ENCODE assay signal across 8 cellular contexts in genomic region chr10:103968441-103969391, GRCh38. TPM values are rescaled to one million over a fixed set of nuclear protein-coding genes. Genes with fewer than 3 reads are reported as not detected.
A peak's percentile ranks its signal among the peaks of the same experiment; 100 is the strongest.
DNase-seq lines count a peak whose midpoint lies in the region; FAIRE-seq and TF ChIP-seq lines count a peak whose summit lies in the region.

No MANE protein-coding gene starts in this region.

- no peaks in the 10 kb centered on the region for H3K36me3 ChIP-seq in kidney (ENCODE audit: control insufficient read depth in 1 of 2, insufficient read depth in 2 of 2, low read length in 2 of 2)
- no peaks in the 10 kb centered on the region for H3K36me3 ChIP-seq in thymus (ENCODE audit: control insufficient read depth, insufficient read depth)

- H3K4me3 ChIP-seq in kidney (ENCODE audit: low read length in 2 of 2) = peak overlapping the region; percentile 98 to 100
- peak overlapping the region; percentile 99 for H3K4me3 ChIP-seq in thymus (ENCODE audit: low read length)

- WGBS in thymus = 64% methylated on average over 21 of the region's 23 CpGs

- no peaks in the 10 kb centered on the region for H3K27me3 ChIP-seq in thymus (ENCODE audit: control insufficient read depth, insufficient read depth)

- no peak for DNase-seq in activated CD4-positive, alpha-beta T cell treated with anti-CD3 and anti-CD28 coated beads, Interleukin-2, amount 10 ng/mL, durations not matched to agents 24 days and 14 days
- no peak for DNase-seq in activated CD4-positive, alpha-beta T cell treated with anti-CD3 and anti-CD28 coated beads for 1 hour
- DNase-seq in activated T-helper 2 cell treated with anti-CD3 and anti-CD28 coated beads, Interferon-gamma antibody, Interleukin-2, Interleukin-4, amounts not matched to agents 10 μg/mL and 5 μg/mL and 100 μg/mL, durations not matched to agents 14 hours and 24 hours and 36 hours (ENCODE audit: low spot score) = no peak
- DNase-seq in kidney (no peak), cortex of kidney (lab: John Stamatoyannopoulos, UW) (no peak), GM03348 (ENCODE audit: low spot score) (no peak), NCI-H2107 (lab: John Stamatoyannopoulos, UW) (no peak)

- peak overlapping the region; percentile 93 for H3K27ac Mint-ChIP-seq in activated CD4-positive, alpha-beta T cell treated with anti-CD3 and anti-CD28 coated beads, Interleukin-2, amount 10 ng/mL, durations not matched to agents 24 days and 14 days
- H3K27ac Mint-ChIP-seq in activated T-helper 2 cell treated with anti-CD3 and anti-CD28 coated beads, Interferon-gamma antibody, Interleukin-2, Interleukin-4, amounts not matched to agents 10 μg/mL and 5 μg/mL and 100 μg/mL, durations not matched to agents 14 hours and 24 hours and 36 hours = peak overlapping the region; percentile 38

- FAIRE-seq in kidney (lab: Jason Lieb, UNC) = no peak

- intact Hi-C loops in activated CD4-positive, alpha-beta T cell treated with anti-CD3 and anti-CD28 coated beads, Interleukin-2, amount 10 ng/mL, durations not matched to agents 24 days and 14 days (cut with micrococcal nuclease) = loop anchor here (2.0 to 10.0 kb wide), 5 partner anchors 14 to 384 kb away; partner anchors contain the start of gene CFAP43
- intact Hi-C loops in activated T-helper 2 cell treated with anti-CD3 and anti-CD28 coated beads, Interferon-gamma antibody, Interleukin-2, Interleukin-4, amounts not matched to agents 10 μg/mL and 5 μg/mL and 100 μg/mL, durations not matched to agents 14 hours and 24 hours and 36 hours (cut with micrococcal nuclease) = loop anchor here (1.0 to 10.0 kb wide), 3 partner anchors 14 to 286 kb away; partner anchors contain the start of genes GSTO1 and STN1
- intact Hi-C loops in kidney (cut with DNase I) = no loop called here

- peaks cover 40% of the 10 kb centered on the region for H3K4me1 Mint-ChIP-seq in activated CD4-positive, alpha-beta T cell treated with anti-CD3 and anti-CD28 coated beads, Interleukin-2, amount 10 ng/mL, durations not matched to agents 24 days and 14 days
- H3K4me1 Mint-ChIP-seq in activated T-helper 2 cell treated with anti-CD3 and anti-CD28 coated beads, Interferon-gamma antibody, Interleukin-2, Interleukin-4, amounts not matched to agents 10 μg/mL and 5 μg/mL and 100 μg/mL, durations not matched to agents 14 hours and 24 hours and 36 hours (ENCODE audit: low read depth) = peaks cover 40% of the 10 kb centered on the region

- H3K36me3 Mint-ChIP-seq in activated CD4-positive, alpha-beta T cell treated with anti-CD3 and anti-CD28 coated beads, Interleukin-2, amount 10 ng/mL, durations not matched to agents 24 days and 14 days (ENCODE audit: low read depth) = peaks cover 19% of the 10 kb centered on the region
- H3K36me3 Mint-ChIP-seq in activated T-helper 2 cell treated with anti-CD3 and anti-CD28 coated beads, Interferon-gamma antibody, Interleukin-2, Interleukin-4, amounts not matched to agents 10 μg/mL and 5 μg/mL and 100 μg/mL, durations not matched to agents 14 hours and 24 hours and 36 hours (ENCODE audit: low read depth) = peaks cover 15% of the 10 kb centered on the region

- no peak overlapping the region for H3K27ac ChIP-seq in kidney (ENCODE audit: low read depth in 2 of 2, low read length in 2 of 2)
- H3K27ac ChIP-seq in thymus (ENCODE audit: low read depth) = no peak overlapping the region

- no peaks in the 10 kb centered on the region for H3K9me3 ChIP-seq in kidney (ENCODE audit: control insufficient read depth in 1 of 2, low read length in 2 of 2)
- no peaks in the 10 kb centered on the region for H3K9me3 ChIP-seq in thymus (ENCODE audit: control insufficient read depth)

- no peak for TF ChIP-seq CTCF in kidney (IDR thresholded peaks at IDR 0.05; ENCODE audit: borderline replicate concordance, extremely low read depth, insufficient read depth)

- peak overlapping the region; percentile 97 for H3K4me3 Mint-ChIP-seq in activated CD4-positive, alpha-beta T cell treated with anti-CD3 and anti-CD28 coated beads, Interleukin-2, amount 10 ng/mL, durations not matched to agents 24 days and 14 days
- peak overlapping the region; percentile 91 for H3K4me3 Mint-ChIP-seq in activated T-helper 2 cell treated with anti-CD3 and anti-CD28 coated beads, Interferon-gamma antibody, Interleukin-2, Interleukin-4, amounts not matched to agents 10 μg/mL and 5 μg/mL and 100 μg/mL, durations not matched to agents 14 hours and 24 hours and 36 hours (ENCODE audit: low read depth)

- peak overlapping the region; percentile 85 to 100 for H3K9ac ChIP-seq in kidney (ENCODE audit: low read length in 2 of 2)

- no peaks in the 10 kb centered on the region for H3K27me3 Mint-ChIP-seq in activated CD4-positive, alpha-beta T cell treated with anti-CD3 and anti-CD28 coated beads, Interleukin-2, amount 10 ng/mL, durations not matched to agents 24 days and 14 days
- no peaks in the 10 kb centered on the region for H3K27me3 Mint-ChIP-seq in activated T-helper 2 cell treated with anti-CD3 and anti-CD28 coated beads, Interferon-gamma antibody, Interleukin-2, Interleukin-4, amounts not matched to agents 10 μg/mL and 5 μg/mL and 100 μg/mL, durations not matched to agents 14 hours and 24 hours and 36 hours (ENCODE audit: low read depth)

- peaks cover 3 to 14% of the 10 kb centered on the region in 2 donors for H3K4me1 ChIP-seq in kidney (ENCODE audit: control insufficient read depth in 1 of 2, insufficient read depth in 1 of 2, low read depth in 1 of 2, low read length in 2 of 2)
- H3K4me1 ChIP-seq in thymus (ENCODE audit: control insufficient read depth, insufficient read depth, low read length) = peaks cover 14% of the 10 kb centered on the region

- no peaks in the 10 kb centered on the region for H3K9me3 Mint-ChIP-seq in activated CD4-positive, alpha-beta T cell treated with anti-CD3 and anti-CD28 coated beads, Interleukin-2, amount 10 ng/mL, durations not matched to agents 24 days and 14 days
- H3K9me3 Mint-ChIP-seq in activated T-helper 2 cell treated with anti-CD3 and anti-CD28 coated beads, Interferon-gamma antibody, Interleukin-2, Interleukin-4, amounts not matched to agents 10 μg/mL and 5 μg/mL and 100 μg/mL, durations not matched to agents 14 hours and 24 hours and 36 hours = no peaks in the 10 kb centered on the region

RNA-seq across cellular contexts. Expression of gene SLK, which starts 1.8 kb away (rescaled TPM):
- total RNA-seq in activated CD4-positive, alpha-beta T cell treated with anti-CD3 and anti-CD28 coated beads, Interleukin-2, amount 10 ng/mL, durations not matched to agents 24 days and 14 days = 22.9 and 27.1 TPM in 2 replicates
- 25.2 and 26.7 TPM in 2 replicates for total RNA-seq in activated T-helper 2 cell treated with anti-CD3 and anti-CD28 coated beads, Interferon-gamma antibody, Interleukin-2, Interleukin-4, amounts not matched to agents 10 μg/mL and 5 μg/mL and 100 μg/mL, durations not matched to agents 14 hours and 24 hours and 36 hours
- total RNA-seq in kidney = 45.5 TPM
- polyA plus RNA-seq in kidney (ENCODE audit: insufficient read depth, low read depth, low replicate concordance) = 12.3 TPM
- 16.9 TPM for polyA plus RNA-seq in thymus

RNA-seq across cellular contexts. Expression of gene STN1, which starts 50.7 kb away (rescaled TPM):
- total RNA-seq in activated CD4-positive, alpha-beta T cell treated with anti-CD3 and anti-CD28 coated beads, Interleukin-2, amount 10 ng/mL, durations not matched to agents 24 days and 14 days = 23.6 and 24.1 TPM in 2 replicates
- total RNA-seq in activated T-helper 2 cell treated with anti-CD3 and anti-CD28 coated beads, Interferon-gamma antibody, Interleukin-2, Interleukin-4, amounts not matched to agents 10 μg/mL and 5 μg/mL and 100 μg/mL, durations not matched to agents 14 hours and 24 hours and 36 hours = 21.7 and 25.1 TPM in 2 replicates
- total RNA-seq in kidney = 30.1 TPM
- 29.4 TPM for polyA plus RNA-seq in kidney (ENCODE audit: insufficient read depth, low read depth, low replicate concordance)
- polyA plus RNA-seq in thymus = 25.0 TPM
